In genomic region chr6:6227896-6228295, GRCh38 we compare ENCODE assay signal across 8 cellular contexts.
"Had no signal": no experiment of that assay in that cellular context is flagged by ENCODE, and none has a peak within 500 bp of the region (broad histone marks: within the 10 kb centered on the region; RNA-seq: fewer than 3 reads in every experiment).

No MANE protein-coding gene starts in this region.

- H3K4me3 ChIP-seq: GM12878 had no signal

- DNase-seq: GDM1, GF-D8 had no signal

- FAIRE-seq: G401.6, GM12878, GM12891, GM12892, GM18507, GM19239 had no signal

- ATAC-seq: GM12878 had no signal
